Comparison of ENCODE assay signal across 2 cellular contexts in genomic region chr12:80044694-80045046, GRCh38.
TF ChIP-seq lines count a peak whose summit lies in the region.

No MANE protein-coding gene starts in this region.

TF ChIP-seq in IMR-90, 13 proteins besides CTCF, POLR2A, EP300 and RAD21:
- TF ChIP-seq BHLHE40 (IDR thresholded peaks at IDR 0.05; ENCODE audit: low read depth, low read length) (no peak), NFE2L2 (IDR thresholded peaks at IDR 0.05; ENCODE audit: low read depth, low read length) (no peak), SMC3 (IDR thresholded peaks at IDR 0.05; ENCODE audit: low read depth, low read length) (no peak), MAZ (IDR thresholded peaks at IDR 0.05; ENCODE audit: borderline replicate concordance, low read depth, low read length) (no peak), MXI1 (IDR thresholded peaks at IDR 0.05; ENCODE audit: borderline replicate concordance, low read depth, low read length) (no peak), MAFK (IDR thresholded peaks at IDR 0.05; ENCODE audit: low read depth, low read length) (no peak), USF2 (IDR thresholded peaks at IDR 0.05; ENCODE audit: low read depth, low read length) (no peak), RFX5 (IDR thresholded peaks at IDR 0.05; ENCODE audit: low read depth, low read length) (no peak), FOS (IDR thresholded peaks at IDR 0.05; ENCODE audit: low read depth, low read length) (peak; percentile 92), ELK1 (IDR thresholded peaks at IDR 0.05; ENCODE audit: borderline replicate concordance, low read depth, low read length) (no peak), CEBPB (IDR thresholded peaks at IDR 0.05; ENCODE audit: low read depth, low read length) (peak; percentile 63), RCOR1 (IDR thresholded peaks at IDR 0.05; ENCODE audit: insufficient replicate concordance, low read length) (no peak), CHD1 (IDR thresholded peaks at IDR 0.05; ENCODE audit: low read depth, low read length) (no peak)

TF ChIP-seq in endothelial cell of umbilical vein, 7 proteins besides CTCF, POLR2A, EP300 and RAD21:
- TF ChIP-seq GATA2 (IDR thresholded peaks at IDR 0.05; ENCODE audit: insufficient read depth, insufficient read length, low read depth, low read length) (peak; percentile 27), MYC (IDR thresholded peaks at IDR 0.05; ENCODE audit: low read depth, low read length) (no peak), EZH2 (IDR thresholded peaks at IDR 0.05; ENCODE audit: borderline replicate concordance, low read depth, low read length, severe bottlenecking) (no peak), FOS (IDR thresholded peaks at IDR 0.05; ENCODE audit: borderline replicate concordance, insufficient read depth, low read length) (peak; percentile 93), JUN (IDR thresholded peaks at IDR 0.05; ENCODE audit: borderline replicate concordance, insufficient read depth, insufficient read length, low read depth) (peak; percentile 54), POLR2AphosphoS5 (IDR thresholded peaks at IDR 0.05; ENCODE audit: insufficient read depth, low read depth, low read length) (no peak)
- TF ChIP-seq, protein P1, sequence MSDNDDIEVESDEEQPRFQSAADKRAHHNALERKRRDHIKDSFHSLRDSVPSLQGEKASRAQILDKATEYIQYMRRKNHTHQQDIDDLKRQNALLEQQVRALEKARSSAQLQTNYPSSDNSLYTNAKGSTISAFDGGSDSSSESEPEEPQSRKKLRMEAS (IDR thresholded peaks at IDR 0.05; ENCODE audit: insufficient read depth, insufficient read length), result no peak
TF ChIP-seq in endothelial cell of umbilical vein: peak in this region for 3.
